8 cellular contexts compared by ENCODE assay signal in the genomic region with DNA sequence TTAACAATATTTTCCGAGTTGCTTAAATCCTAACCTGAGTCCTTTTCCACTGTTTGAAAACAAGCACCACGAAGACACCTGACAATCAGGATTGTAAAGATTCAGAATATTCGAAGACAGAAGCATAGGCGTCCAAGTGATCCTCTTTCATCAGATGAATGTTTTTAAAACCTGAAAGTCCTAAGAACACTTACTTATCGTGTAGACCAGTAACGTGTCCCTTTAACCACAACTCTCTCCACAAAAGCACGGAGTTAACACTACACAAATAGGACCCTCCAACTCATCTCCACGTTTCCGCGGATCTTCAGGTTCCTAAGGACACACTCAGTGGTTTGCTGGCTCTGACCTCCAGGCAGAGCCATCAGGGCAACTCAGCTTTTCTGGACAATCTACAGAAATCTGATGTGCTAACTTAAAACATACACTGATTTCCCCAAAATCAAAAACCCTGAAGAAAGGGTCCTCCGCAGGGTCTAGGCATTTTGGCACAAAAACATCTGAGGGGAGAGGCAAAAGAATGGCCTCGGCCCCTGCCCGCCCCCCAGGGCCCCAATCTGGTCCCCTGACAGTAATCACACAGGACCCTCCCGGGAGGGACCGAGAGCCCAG. TPM values are rescaled to one million over a fixed set of nuclear protein-coding genes. Genes with fewer than 3 reads are reported as not detected.
DNase-seq lines count a peak whose midpoint lies in the region; ATAC-seq and TF ChIP-seq lines count a peak whose summit lies in the region.

No MANE protein-coding gene starts in this region.

- TF ChIP-seq CTCF in smooth muscle cell (IDR thresholded peaks at IDR 0.05; ENCODE audit: borderline replicate concordance, insufficient read depth, poor library complexity, severe bottlenecking), result no peak

- H3K27ac ChIP-seq in CD4-positive, alpha-beta memory T cell (ENCODE audit: low read depth, low read length), result peak overlapping the region; percentile 83
- H3K27ac ChIP-seq in iPS DF 6.9 (ENCODE audit: low read length), result no peak overlapping the region
- H3K27ac ChIP-seq in smooth muscle cell (ENCODE audit: low read depth), result peak overlapping the region; percentile 87

- DNase-seq in CD4-positive, alpha-beta memory T cell, result peak in 1 of 5 donors; percentile 11
- DNase-seq in activated T-helper 1 cell treated with anti-CD3 and anti-CD28 coated beads, Interleukin-12 subunit alpha, Interleukin-12 subunit beta, Interleukin-2, Interleukin-4 antibody, amounts not matched to agents 30 ng/mL and 10 ng/mL and 1 ng/mL, durations not matched to agents 14 hours and 24 hours and 36 hours (ENCODE audit: low spot score), result no peak
- DNase-seq in iPS DF 6.9 (ENCODE audit: low read depth, low spot score), result no peak
- DNase-seq in smooth muscle cell (lab: John Stamatoyannopoulos, UW; ENCODE audit: unreplicated experiment), result no peak
- DNase-seq in 8988T, result no peak
- no peak for DNase-seq in NCI-H1436 treated with DMSO at 0.1 percent for 48 hours (lab: John Stamatoyannopoulos, UW)

- peaks cover 51% of the 10 kb centered on the region for H4K20me1 ChIP-seq in smooth muscle cell (ENCODE audit: low read depth)

- H3F3A ChIP-seq in smooth muscle cell (ENCODE audit: low read depth), result no peaks in the 10 kb centered on the region

- H3K27me3 ChIP-seq in CD4-positive, alpha-beta memory T cell (ENCODE audit: insufficient read depth, low read length), result no peaks in the 10 kb centered on the region
- H3K27me3 ChIP-seq in iPS DF 6.9 (ENCODE audit: control insufficient read depth, insufficient read depth, low read length), result no peaks in the 10 kb centered on the region
- no peaks in the 10 kb centered on the region for H3K27me3 ChIP-seq in smooth muscle cell (ENCODE audit: low read depth)

- H3K9me3 ChIP-seq in CD4-positive, alpha-beta memory T cell (ENCODE audit: control insufficient read depth in 1 of 2, low read length in 2 of 2), result no peaks in the 10 kb centered on the region
- H3K9me3 ChIP-seq in iPS DF 6.9 (ENCODE audit: control insufficient read depth, insufficient read depth, low read length), result no peaks in the 10 kb centered on the region
- H3K9me3 ChIP-seq in smooth muscle cell (replicated peaks; ENCODE audit: low read depth), result no peaks in the 10 kb centered on the region

- CTCF ChIA-PET in CD4-positive, alpha-beta memory T cell (lab: Charles Lee; ENCODE audit: partially characterized antibody), result no interaction called here

- intact Hi-C loops in CD4-positive, alpha-beta memory T cell (cut with micrococcal nuclease), result loop anchor here (5.0 kb wide), 1 partner anchor 361 kb away; a partner anchor contains a TSS
- intact Hi-C loops in activated T-helper 1 cell treated with anti-CD3 and anti-CD28 coated beads, Interleukin-12 subunit alpha, Interleukin-12 subunit beta, Interleukin-2, Interleukin-4 antibody, amounts not matched to agents 30 ng/mL and 10 ng/mL and 1 ng/mL, durations not matched to agents 14 hours and 24 hours and 36 hours (cut with micrococcal nuclease), result loop anchor here (2.0 to 10.0 kb wide), 4 partner anchors 163 to 1971 kb away; a partner anchor contains a TSS

- peaks cover 4 to 13% of the 10 kb centered on the region in 2 donors for H3K36me3 Mint-ChIP-seq in CD4-positive, alpha-beta memory T cell
- peaks cover 11% of the 10 kb centered on the region for H3K36me3 Mint-ChIP-seq in activated T-helper 1 cell treated with anti-CD3 and anti-CD28 coated beads, Interleukin-12 subunit alpha, Interleukin-12 subunit beta, Interleukin-2, Interleukin-4 antibody, amounts not matched to agents 30 ng/mL and 10 ng/mL and 1 ng/mL, durations not matched to agents 14 hours and 24 hours and 36 hours (ENCODE audit: low read depth)

- peak overlapping the region; percentile 96 for H3K9ac ChIP-seq in smooth muscle cell (ENCODE audit: low read depth)

- H3K4me1 ChIP-seq in CD4-positive, alpha-beta memory T cell (ENCODE audit: insufficient read depth, low read length), result peaks cover 57% of the 10 kb centered on the region
- H3K4me1 ChIP-seq in iPS DF 6.9 (ENCODE audit: control insufficient read depth, insufficient read depth, low read length) (peaks cover 1% of the 10 kb centered on the region; the same call in 1 of the 2 replicates), smooth muscle cell (ENCODE audit: low read depth) (peaks cover 9% of the 10 kb centered on the region)

- ATAC-seq in HG03378 (IDR thresholded peaks at IDR 0.05; ENCODE audit: unreplicated experiment) (peak; percentile 4), HG03342 (IDR thresholded peaks at IDR 0.05; ENCODE audit: unreplicated experiment) (no peak)

- peak overlapping the region; percentile 73 to 88 for H3K4me3 ChIP-seq in CD4-positive, alpha-beta memory T cell (ENCODE audit: low read length in 2 of 2)
- H3K4me3 ChIP-seq in iPS DF 6.9 (ENCODE audit: low read length) (peak overlapping the region; percentile 74), smooth muscle cell (peak overlapping the region; percentile 74)

- peak overlapping the region; percentile 80 to 93 (median 89) for H3K27ac Mint-ChIP-seq in CD4-positive, alpha-beta memory T cell
- peak overlapping the region; percentile 57 for H3K27ac Mint-ChIP-seq in activated T-helper 1 cell treated with anti-CD3 and anti-CD28 coated beads, Interleukin-12 subunit alpha, Interleukin-12 subunit beta, Interleukin-2, Interleukin-4 antibody, amounts not matched to agents 30 ng/mL and 10 ng/mL and 1 ng/mL, durations not matched to agents 14 hours and 24 hours and 36 hours

- H3K4me3 Mint-ChIP-seq in CD4-positive, alpha-beta memory T cell, result peak overlapping the region; percentile 81 to 98 (median 87)
- peak overlapping the region; percentile 77 for H3K4me3 Mint-ChIP-seq in activated T-helper 1 cell treated with anti-CD3 and anti-CD28 coated beads, Interleukin-12 subunit alpha, Interleukin-12 subunit beta, Interleukin-2, Interleukin-4 antibody, amounts not matched to agents 30 ng/mL and 10 ng/mL and 1 ng/mL, durations not matched to agents 14 hours and 24 hours and 36 hours

- H3K79me2 ChIP-seq in smooth muscle cell (ENCODE audit: low read depth), result peaks cover 56% of the 10 kb centered on the region

- peak overlapping the region; percentile 63 for H2AFZ ChIP-seq in smooth muscle cell (ENCODE audit: low read depth)

- H3K4me1 Mint-ChIP-seq in CD4-positive, alpha-beta memory T cell, result peaks cover 37 to 61% (median 49%) of the 10 kb centered on the region in 4 donors
- peaks cover 52% of the 10 kb centered on the region for H3K4me1 Mint-ChIP-seq in activated T-helper 1 cell treated with anti-CD3 and anti-CD28 coated beads, Interleukin-12 subunit alpha, Interleukin-12 subunit beta, Interleukin-2, Interleukin-4 antibody, amounts not matched to agents 30 ng/mL and 10 ng/mL and 1 ng/mL, durations not matched to agents 14 hours and 24 hours and 36 hours (ENCODE audit: low read depth)

- H3K4me2 ChIP-seq in smooth muscle cell, result peak overlapping the region; percentile 90

- POLR2A ChIA-PET in CD4-positive, alpha-beta memory T cell (lab: Charles Lee; ENCODE audit: partially characterized antibody), result interaction anchor here (1.5 kb wide), 1 partner anchor 15 kb away, joined by 3 read pairs; no protein-coding TSS in a partner anchor

- no CpG with 5 or more reads among the region's 15 CpGs for WGBS in iPS DF 6.9 (ENCODE audit: insufficient coverage, insufficient read length)
- WGBS in smooth muscle cell (ENCODE audit: low lambda C conversion rate), result 11% methylated on average over 13 of the region's 15 CpGs

- no peaks in the 10 kb centered on the region for H3K27me3 Mint-ChIP-seq in CD4-positive, alpha-beta memory T cell
- H3K27me3 Mint-ChIP-seq in activated T-helper 1 cell treated with anti-CD3 and anti-CD28 coated beads, Interleukin-12 subunit alpha, Interleukin-12 subunit beta, Interleukin-2, Interleukin-4 antibody, amounts not matched to agents 30 ng/mL and 10 ng/mL and 1 ng/mL, durations not matched to agents 14 hours and 24 hours and 36 hours (ENCODE audit: insufficient read depth), result no peaks in the 10 kb centered on the region

- H3K36me3 ChIP-seq in CD4-positive, alpha-beta memory T cell (ENCODE audit: insufficient read depth, low read length), result no peaks in the 10 kb centered on the region
- H3K36me3 ChIP-seq in iPS DF 6.9 (ENCODE audit: control insufficient read depth, insufficient read depth, low read length) (no peaks in the 10 kb centered on the region), smooth muscle cell (ENCODE audit: low read depth) (no peaks in the 10 kb centered on the region)

- H3K9me3 Mint-ChIP-seq in CD4-positive, alpha-beta memory T cell, result peaks cover 0 to 2% (median 0%) of the 10 kb centered on the region in 8 donors
- no peaks in the 10 kb centered on the region for H3K9me3 Mint-ChIP-seq in activated T-helper 1 cell treated with anti-CD3 and anti-CD28 coated beads, Interleukin-12 subunit alpha, Interleukin-12 subunit beta, Interleukin-2, Interleukin-4 antibody, amounts not matched to agents 30 ng/mL and 10 ng/mL and 1 ng/mL, durations not matched to agents 14 hours and 24 hours and 36 hours

RNA-seq across cellular contexts. Expression of a gene that starts 1.1 kb away (rescaled TPM):
- 10 to 100 TPM; 58.8 to 62.8 TPM for total RNA-seq in CD4-positive, alpha-beta memory T cell
- polyA plus RNA-seq in CD4-positive, alpha-beta memory T cell, result 10 to 100 TPM in 1 of 2 donors, 1 to 10 TPM in 1; 8.8 to 14.8 TPM
- 76.8 and 87.2 TPM in 2 replicates for total RNA-seq in activated T-helper 1 cell treated with anti-CD3 and anti-CD28 coated beads, Interleukin-12 subunit alpha, Interleukin-12 subunit beta, Interleukin-2, Interleukin-4 antibody, amounts not matched to agents 30 ng/mL and 10 ng/mL and 1 ng/mL, durations not matched to agents 14 hours and 24 hours and 36 hours
- total RNA-seq in smooth muscle cell, result 67.5 and 86.2 TPM in 2 replicates
- 13.5 and 17.3 TPM in 2 replicates for polyA plus RNA-seq in smooth muscle cell
